Comparison of ENCODE assay signal across 10 cellular contexts in genomic region chr2:143802871-143803650, GRCh38.
DNase-seq lines count a peak whose midpoint lies in the region; ATAC-seq and TF ChIP-seq lines count a peak whose summit lies in the region.
"Had no signal": no experiment of that assay in that cellular context is flagged by ENCODE, and none has a peak within 500 bp of the region (broad histone marks: within the 10 kb centered on the region; RNA-seq: fewer than 3 reads in every experiment).

No MANE protein-coding gene starts in this region.

- no peaks in the 10 kb centered on the region for H3K36me3 ChIP-seq in gastrocnemius medialis
- no peaks in the 10 kb centered on the region for H3K36me3 ChIP-seq in heart left ventricle
- H3K36me3 ChIP-seq: adrenal gland had no signal

- no peaks in the 10 kb centered on the region for H3K36me3 Mint-ChIP-seq in effector memory CD8-positive, alpha-beta T cell (ENCODE audit: insufficient read depth)
- H3K36me3 Mint-ChIP-seq: naive B cell had no signal

- H3K27me3 Mint-ChIP-seq in effector memory CD8-positive, alpha-beta T cell, result no peaks in the 10 kb centered on the region
- H3K27me3 Mint-ChIP-seq: naive B cell had no signal

- in situ Hi-C loops in gastrocnemius medialis (cut with MboI; ENCODE audit: low sequenced_read_pairs in 4 of 4), result no loop called here

- ATAC-seq in GM18505 (IDR thresholded peaks at IDR 0.05; ENCODE audit: unreplicated experiment) (peak; percentile 87), GM21381 (IDR thresholded peaks at IDR 0.05; ENCODE audit: unreplicated experiment) (peak; percentile 83), HG03108 (IDR thresholded peaks at IDR 0.05; ENCODE audit: unreplicated experiment) (peak; percentile 84), gastrocnemius medialis (no peak), heart left ventricle (no peak)
- peak; percentile 42 for ATAC-seq in effector memory CD8-positive, alpha-beta T cell (replicated peaks)

- TF ChIP-seq POLR2A in GM18505 (IDR thresholded peaks at IDR 0.05; ENCODE audit: borderline replicate concordance, extremely low read depth, insufficient read depth, insufficient read length) (no peak), gastrocnemius medialis (IDR thresholded peaks at IDR 0.05) (no peak), heart left ventricle (IDR thresholded peaks at IDR 0.05) (no peak)

- H3K4me3 Mint-ChIP-seq in effector memory CD8-positive, alpha-beta T cell, result peak overlapping the region; percentile 58 to 73

- no peaks in the 10 kb centered on the region for H3K9me3 ChIP-seq in gastrocnemius medialis
- H3K9me3 ChIP-seq in heart left ventricle, result no peaks in the 10 kb centered on the region
- H3K9me3 ChIP-seq: adrenal gland had no signal

- DNase-seq in effector memory CD8-positive, alpha-beta T cell, result no peak
- DNase-seq in activated effector memory CD4-positive, alpha-beta T cell treated with anti-CD3 and anti-CD28 coated beads, Interleukin-2, amount 50 U/mL, for 16 hours, result no peak
- DNase-seq in GOT3 (lab: John Stamatoyannopoulos, UW) (no peak), gastrocnemius medialis (no peak), heart left ventricle (no peak)
- DNase-seq: adrenal gland, naive B cell had no signal

- H3K27me3 ChIP-seq in gastrocnemius medialis (no peaks in the 10 kb centered on the region), heart left ventricle (no peaks in the 10 kb centered on the region)
- H3K27me3 ChIP-seq: adrenal gland had no signal

- no peaks in the 10 kb centered on the region for H3K4me1 ChIP-seq in gastrocnemius medialis
- H3K4me1 ChIP-seq in heart left ventricle, result no peaks in the 10 kb centered on the region

- no peaks in the 10 kb centered on the region for H3K9me3 Mint-ChIP-seq in effector memory CD8-positive, alpha-beta T cell

- intact Hi-C loops in gastrocnemius medialis (cut with DNase I; ENCODE audit: low total_unique reads), result no loop called here
- intact Hi-C loops in heart left ventricle (cut with DNase I), result no loop called here

- 82 to 92% (median 89%) methylated on average over 5 of the region's 5 CpGs for WGBS in heart left ventricle, 4 donors

- TF ChIP-seq CTCF in gastrocnemius medialis (IDR thresholded peaks at IDR 0.05 in 4 of 5, conservative IDR thresholded peaks at IDR 0.05 in 1 of 5), result no peak
- no peak for TF ChIP-seq CTCF in heart left ventricle (IDR thresholded peaks at IDR 0.05)

- H3K4me1 Mint-ChIP-seq in effector memory CD8-positive, alpha-beta T cell (ENCODE audit: low read depth in 2 of 2), result peaks cover 7 to 14% of the 10 kb centered on the region in 2 donors

- peak overlapping the region in 1 of 2 donors; percentile 76 for H3K27ac Mint-ChIP-seq in effector memory CD8-positive, alpha-beta T cell
- H3K27ac Mint-ChIP-seq: naive B cell had no signal

- no peak overlapping the region for H3K4me3 ChIP-seq in gastrocnemius medialis
- H3K4me3 ChIP-seq in heart left ventricle, result no peak overlapping the region
- H3K4me3 ChIP-seq: adrenal gland had no signal

- H3K27ac ChIP-seq in gastrocnemius medialis, result no peak overlapping the region
- H3K27ac ChIP-seq in heart left ventricle, result no peak overlapping the region
- H3K27ac ChIP-seq: adrenal gland had no signal

Comparison
In these comparisons a context has a peak if more than half of its experiments do, and no peak if none do; other contexts are left out.
1. ATAC-seq: peak in GM18505 (single experiment), GM21381 (single experiment), HG03108 (single experiment) and effector memory CD8-positive, alpha-beta T cell (single experiment); none in gastrocnemius medialis (0 of 2) and heart left ventricle (0 of 4).